ENCODE assay signal across 29 cellular contexts in genomic region chr22:23513705-23514104, GRCh38.
"Had no signal": no experiment of that assay in that cellular context is flagged by ENCODE, and none has a peak within 500 bp of the region (broad histone marks: within the 10 kb centered on the region; RNA-seq: fewer than 3 reads in every experiment).

No MANE protein-coding gene starts in this region.

- H3K36me3 ChIP-seq: ascending aorta, cardiac muscle cell, colonic mucosa, gastrocnemius medialis, stomach, suprapubic skin, tibial artery had no signal

- H3K79me2 ChIP-seq: hepatocyte, parathyroid adenoma had no signal

- ATAC-seq: gastrocnemius medialis; naive thymus-derived CD4-positive, alpha-beta T cell; SK-N-SH treated with all-trans-retinoic acid at 6 μM for 48 hours; stimulated activated memory B cell treated with anti-CD40 and anti-IgM and Interleukin-4, amounts not matched to agents 10 μg/mL and 1 μg/mL and 100 μg/mL, for 72 hours; T-helper 17 cell had no signal

- H3K4me1 ChIP-seq: ascending aorta, colonic mucosa, gastrocnemius medialis, parathyroid adenoma, suprapubic skin, tibial artery had no signal

- H2AFZ ChIP-seq: hepatocyte, parathyroid adenoma had no signal

- DNase-seq: activated CD4-positive, alpha-beta memory T cell treated with anti-CD3 and anti-CD28 coated beads for 36 hours; activated CD4-positive, alpha-beta T cell treated with anti-CD3 and anti-CD28 coated beads, Interleukin-2, amount 10 ng/mL, durations not matched to agents 24 days and 14 days; activated CD4-positive, CD25-positive, alpha-beta regulatory T cell treated with anti-CD3 and anti-CD28 coated beads, Interleukin-2, amount 50 U/mL, for 72 hours; activated CD8-positive, alpha-beta memory T cell treated with anti-CD3 and anti-CD28 coated beads, Interleukin-2, amount 50 U/mL, for 4 hours; activated gamma-delta T cell; activated naive CD4-positive, alpha-beta T cell treated with anti-CD3 and anti-CD28 coated beads, Interleukin-2, amount 10 ng/mL, durations not matched to agents 7 days and 5 days; activated naive CD8-positive, alpha-beta T cell treated with anti-CD3 and anti-CD28 coated beads, Interleukin-2, amount 10 ng/mL, durations not matched to agents 7 days and 5 days; activated T-cell treated with anti-CD3 and anti-CD28 coated beads, Interleukin-2, amount 50 U/mL, for 24 hours; cerebellar nuclear complex; colonic mucosa; effector CD8-positive, alpha-beta T cell; gastrocnemius medialis; islet precursor cell; left ventricle myocardium superior; naive thymus-derived CD4-positive, alpha-beta T cell; stimulated activated CD4-positive, alpha-beta T cell treated with anti-CD3 and anti-CD28 coated beads, Interleukin-12 subunit alpha, Interleukin-12 subunit beta, amount 100 ng/mL, for 4 hours; stimulated activated CD4-positive, alpha-beta T cell treated with anti-CD3 and anti-CD28 coated beads, Interleukin-4, amount 100 ng/mL, for 24 hours; stomach; T-helper 17 cell; T1000; tibial artery had no signal

- H3K4me3 ChIP-seq: ascending aorta, cardiac muscle cell, colonic mucosa, gastrocnemius medialis, hepatocyte, skin epidermis, stomach, suprapubic skin, tibial artery had no signal

- H3K27me3 ChIP-seq: ascending aorta, cardiac muscle cell, colonic mucosa, gastrocnemius medialis, hepatocyte, stomach, suprapubic skin, tibial artery had no signal

- H3K9ac ChIP-seq: parathyroid adenoma had no signal

- H3K27ac ChIP-seq: ascending aorta, colonic mucosa, gastrocnemius medialis, hepatocyte, parathyroid adenoma, skin epidermis, suprapubic skin, tibial artery had no signal

- H3K9me3 ChIP-seq: ascending aorta, colonic mucosa, gastrocnemius medialis, stomach, suprapubic skin, tibial artery had no signal

- H3K4me2 ChIP-seq: hepatocyte had no signal
